Comparison of ENCODE assay signal across 16 cellular contexts in the genomic region with DNA sequence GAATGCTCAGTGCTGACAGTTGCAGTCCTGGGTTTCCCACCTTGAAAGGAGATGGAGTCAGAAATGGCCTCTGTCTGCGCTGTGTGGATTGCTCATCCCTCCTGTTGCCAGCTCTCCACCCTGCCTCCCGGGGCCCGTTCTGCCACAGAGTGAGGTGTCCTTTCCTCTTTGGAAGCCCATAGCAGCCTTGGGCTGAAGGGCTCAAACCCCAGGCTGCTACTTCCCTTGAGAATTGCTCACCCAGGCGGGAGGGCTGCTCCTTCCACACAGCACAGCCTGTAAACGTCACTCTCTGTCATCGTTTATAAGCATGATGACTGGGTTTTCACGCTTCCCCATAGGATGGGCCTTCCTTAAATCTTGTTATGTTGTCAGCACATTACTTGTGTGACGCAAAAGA.
A peak's percentile ranks its signal among the peaks of the same experiment; 100 is the strongest.
DNase-seq lines count a peak whose midpoint lies in the region; ATAC-seq and TF ChIP-seq lines count a peak whose summit lies in the region.
"Had no signal": no experiment of that assay in that cellular context is flagged by ENCODE, and none has a peak within 500 bp of the region (broad histone marks: within the 10 kb centered on the region; RNA-seq: fewer than 3 reads in every experiment).

No MANE protein-coding gene starts in this region.

- peak overlapping the region; percentile 61 for H3K27ac Mint-ChIP-seq in stimulated activated effector memory CD8-positive, alpha-beta T cell treated with anti-CD3 and anti-CD28 coated beads, Interleukin-12 subunit alpha, Interleukin-12 subunit beta, amount 100 ng/mL, for 72 hours
- H3K27ac Mint-ChIP-seq: activated CD4-positive, alpha-beta T cell treated with anti-CD3 and anti-CD28 coated beads for 36 hours had no signal

- no peak overlapping the region for H3K4me3 Mint-ChIP-seq in stimulated activated effector memory CD8-positive, alpha-beta T cell treated with anti-CD3 and anti-CD28 coated beads, Interleukin-12 subunit alpha, Interleukin-12 subunit beta, amount 100 ng/mL, for 72 hours
- H3K4me3 Mint-ChIP-seq: activated CD4-positive, alpha-beta T cell treated with anti-CD3 and anti-CD28 coated beads for 36 hours had no signal

- POLR2A ChIA-PET in RWPE1 (lab: Yijun Ruan, JAX; ENCODE audit: low non-redundant PET) = no interaction called here

- peaks cover 60% of the 10 kb centered on the region for H3K36me3 ChIP-seq in left ventricle myocardium inferior

- peaks cover 19% of the 10 kb centered on the region for H3K4me1 ChIP-seq in left ventricle myocardium inferior
- H3K4me1 ChIP-seq: Peyer's patch had no signal

- peaks cover 74% of the 10 kb centered on the region for H3K36me3 Mint-ChIP-seq in stimulated activated effector memory CD8-positive, alpha-beta T cell treated with anti-CD3 and anti-CD28 coated beads, Interleukin-12 subunit alpha, Interleukin-12 subunit beta, amount 100 ng/mL, for 72 hours

- H3K27ac ChIP-seq in left ventricle myocardium inferior (replicated peaks) (peak overlapping the region; percentile 20), RWPE1 (peak overlapping the region; percentile 39; the same call in 1 of the 2 replicates)
- H3K27ac ChIP-seq: left lung, Peyer's patch, upper lobe of right lung had no signal

- TF ChIP-seq CTCF in left ventricle myocardium inferior (IDR thresholded peaks at IDR 0.05; ENCODE audit: borderline replicate concordance) (no peak), RWPE1 (conservative IDR thresholded peaks at IDR 0.05; ENCODE audit: low read depth) (no peak), epithelial cell of esophagus (IDR thresholded peaks at IDR 0.05; ENCODE audit: insufficient read depth, low read depth, low read length, missing control alignments) (no peak)

- no peak for DNase-seq in left ventricle myocardium inferior
- no peak for DNase-seq in left cardiac atrium
- DNase-seq in RWPE1 (ENCODE audit: low spot score) = no peak
- DNase-seq in epithelial cell of esophagus (ENCODE audit: low read depth) = peak; percentile 54
- no peak for DNase-seq in stimulated activated effector memory CD8-positive, alpha-beta T cell treated with anti-CD3 and anti-CD28 coated beads, Interleukin-12 subunit alpha, Interleukin-12 subunit beta, amount 100 ng/mL, for 72 hours (ENCODE audit: low spot score in 2 of 2)
- DNase-seq in ureter (ENCODE audit: low spot score) = no peak
- no peak for DNase-seq in iPS-NIHi11 (ENCODE audit: low spot score)
- DNase-seq: activated CD4-positive, alpha-beta T cell treated with anti-CD3 and anti-CD28 coated beads for 36 hours; COR-L47; left lung; Peyer's patch; upper lobe of right lung had no signal

- peaks cover 12% of the 10 kb centered on the region for H3K4me1 Mint-ChIP-seq in stimulated activated effector memory CD8-positive, alpha-beta T cell treated with anti-CD3 and anti-CD28 coated beads, Interleukin-12 subunit alpha, Interleukin-12 subunit beta, amount 100 ng/mL, for 72 hours

- CTCF ChIA-PET in RWPE1 (lab: Yijun Ruan, JAX) = interaction anchor here (0.6 kb wide), 1 partner anchor 200 kb away, joined by 3 read pairs; no protein-coding TSS in a partner anchor

- H3K27me3 ChIP-seq in left ventricle myocardium inferior (ENCODE audit: low read depth) = no peaks in the 10 kb centered on the region
- H3K27me3 ChIP-seq: gastroesophageal sphincter, left lung, Peyer's patch, upper lobe of right lung had no signal

- ATAC-seq in left cardiac atrium = no peak
- ATAC-seq in stimulated activated effector memory CD8-positive, alpha-beta T cell treated with anti-CD3 and anti-CD28 coated beads, Interleukin-12 subunit alpha, Interleukin-12 subunit beta, amount 100 ng/mL, for 72 hours = no peak
- ATAC-seq in HG03457 (IDR thresholded peaks at IDR 0.05; ENCODE audit: unreplicated experiment) = no peak
- ATAC-seq: activated CD4-positive, alpha-beta T cell treated with anti-CD3 and anti-CD28 coated beads for 36 hours; gastroesophageal sphincter; left lung; sciatic nerve; SK-N-SH treated with all-trans-retinoic acid at 6 μM for 48 hours; upper lobe of right lung had no signal

- no peaks in the 10 kb centered on the region for H3K9me3 Mint-ChIP-seq in stimulated activated effector memory CD8-positive, alpha-beta T cell treated with anti-CD3 and anti-CD28 coated beads, Interleukin-12 subunit alpha, Interleukin-12 subunit beta, amount 100 ng/mL, for 72 hours

- intact Hi-C loops in left ventricle myocardium inferior (cut with micrococcal nuclease) (no loop called here), left cardiac atrium (cut with DNase I) (no loop called here)

- H3K9me3 ChIP-seq in left ventricle myocardium inferior (replicated peaks) = no peaks in the 10 kb centered on the region
- H3K9me3 ChIP-seq: gastroesophageal sphincter, left lung, Peyer's patch, upper lobe of right lung had no signal

- H3K4me3 ChIP-seq in left ventricle myocardium inferior (no peak overlapping the region), epithelial cell of esophagus (ENCODE audit: low read length) (no peak overlapping the region)
- H3K4me3 ChIP-seq: gastroesophageal sphincter, left lung, Peyer's patch, upper lobe of right lung had no signal
